In the genomic region with DNA sequence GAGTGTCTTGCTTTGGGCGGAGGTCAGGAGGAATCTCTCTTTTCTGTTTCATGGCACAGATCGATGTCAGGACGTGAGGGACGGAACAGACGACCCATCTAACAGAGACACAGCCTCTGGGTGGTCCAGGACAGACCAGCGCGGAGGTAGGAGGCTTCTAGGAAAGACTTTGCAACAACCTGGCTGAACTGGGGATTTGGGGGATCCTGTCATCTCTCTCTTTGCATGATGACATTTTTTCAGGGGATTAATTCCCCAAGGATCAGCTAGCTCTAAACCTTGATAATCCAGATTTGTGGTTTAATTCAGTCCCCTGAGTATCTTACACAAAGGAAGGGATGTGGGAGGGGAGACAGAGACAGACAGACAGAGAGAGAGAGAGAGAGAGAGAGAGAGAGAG, we compare ENCODE assay signal across 3 cellular contexts.
TF ChIP-seq lines count a peak whose summit lies in the region.

No MANE protein-coding gene starts in this region.

TF ChIP-seq in SK-N-SH, 30 proteins besides CTCF, POLR2A, EP300 and RAD21:
- TF ChIP-seq, protein P1, sequence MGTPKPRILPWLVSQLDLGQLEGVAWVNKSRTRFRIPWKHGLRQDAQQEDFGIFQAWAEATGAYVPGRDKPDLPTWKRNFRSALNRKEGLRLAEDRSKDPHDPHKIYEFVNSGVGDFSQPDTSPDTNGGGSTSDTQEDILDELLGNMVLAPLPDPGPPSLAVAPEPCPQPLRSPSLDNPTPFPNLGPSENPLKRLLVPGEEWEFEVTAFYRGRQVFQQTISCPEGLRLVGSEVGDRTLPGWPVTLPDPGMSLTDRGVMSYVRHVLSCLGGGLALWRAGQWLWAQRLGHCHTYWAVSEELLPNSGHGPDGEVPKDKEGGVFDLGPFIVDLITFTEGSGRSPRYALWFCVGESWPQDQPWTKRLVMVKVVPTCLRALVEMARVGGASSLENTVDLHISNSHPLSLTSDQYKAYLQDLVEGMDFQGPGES (IDR thresholded peaks at IDR 0.05; ENCODE audit: low read depth, low read length) = no peak
- TF ChIP-seq ELF1 (IDR thresholded peaks at IDR 0.05) = no peak
- TF ChIP-seq EZH2phosphoT487 (IDR thresholded peaks at IDR 0.05; ENCODE audit: borderline replicate concordance, low read depth) = no peak
- TF ChIP-seq NFIC (IDR thresholded peaks at IDR 0.05; ENCODE audit: borderline replicate concordance) = no peak
- no peak for TF ChIP-seq FOXJ3 (CRISPR knock-in tag; IDR thresholded peaks at IDR 0.05)
- TF ChIP-seq, protein P2, sequence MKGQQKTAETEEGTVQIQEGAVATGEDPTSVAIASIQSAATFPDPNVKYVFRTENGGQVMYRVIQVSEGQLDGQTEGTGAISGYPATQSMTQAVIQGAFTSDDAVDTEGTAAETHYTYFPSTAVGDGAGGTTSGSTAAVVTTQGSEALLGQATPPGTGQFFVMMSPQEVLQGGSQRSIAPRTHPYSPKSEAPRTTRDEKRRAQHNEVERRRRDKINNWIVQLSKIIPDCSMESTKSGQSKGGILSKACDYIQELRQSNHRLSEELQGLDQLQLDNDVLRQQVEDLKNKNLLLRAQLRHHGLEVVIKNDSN (IDR thresholded peaks at IDR 0.05; ENCODE audit: borderline replicate concordance, low read depth) = no peak
- TF ChIP-seq FOXM1 (IDR thresholded peaks at IDR 0.05; ENCODE audit: low read depth) = no peak
- TF ChIP-seq, protein P3, sequence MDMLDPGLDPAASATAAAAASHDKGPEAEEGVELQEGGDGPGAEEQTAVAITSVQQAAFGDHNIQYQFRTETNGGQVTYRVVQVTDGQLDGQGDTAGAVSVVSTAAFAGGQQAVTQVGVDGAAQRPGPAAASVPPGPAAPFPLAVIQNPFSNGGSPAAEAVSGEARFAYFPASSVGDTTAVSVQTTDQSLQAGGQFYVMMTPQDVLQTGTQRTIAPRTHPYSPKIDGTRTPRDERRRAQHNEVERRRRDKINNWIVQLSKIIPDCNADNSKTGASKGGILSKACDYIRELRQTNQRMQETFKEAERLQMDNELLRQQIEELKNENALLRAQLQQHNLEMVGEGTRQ (IDR thresholded peaks at IDR 0.05; ENCODE audit: borderline replicate concordance, low read depth, low read length) = no peak
- TF ChIP-seq, protein P4, sequence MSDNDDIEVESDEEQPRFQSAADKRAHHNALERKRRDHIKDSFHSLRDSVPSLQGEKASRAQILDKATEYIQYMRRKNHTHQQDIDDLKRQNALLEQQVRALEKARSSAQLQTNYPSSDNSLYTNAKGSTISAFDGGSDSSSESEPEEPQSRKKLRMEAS (IDR thresholded peaks at IDR 0.05; ENCODE audit: low read depth) = no peak
- TF ChIP-seq, protein P5, sequence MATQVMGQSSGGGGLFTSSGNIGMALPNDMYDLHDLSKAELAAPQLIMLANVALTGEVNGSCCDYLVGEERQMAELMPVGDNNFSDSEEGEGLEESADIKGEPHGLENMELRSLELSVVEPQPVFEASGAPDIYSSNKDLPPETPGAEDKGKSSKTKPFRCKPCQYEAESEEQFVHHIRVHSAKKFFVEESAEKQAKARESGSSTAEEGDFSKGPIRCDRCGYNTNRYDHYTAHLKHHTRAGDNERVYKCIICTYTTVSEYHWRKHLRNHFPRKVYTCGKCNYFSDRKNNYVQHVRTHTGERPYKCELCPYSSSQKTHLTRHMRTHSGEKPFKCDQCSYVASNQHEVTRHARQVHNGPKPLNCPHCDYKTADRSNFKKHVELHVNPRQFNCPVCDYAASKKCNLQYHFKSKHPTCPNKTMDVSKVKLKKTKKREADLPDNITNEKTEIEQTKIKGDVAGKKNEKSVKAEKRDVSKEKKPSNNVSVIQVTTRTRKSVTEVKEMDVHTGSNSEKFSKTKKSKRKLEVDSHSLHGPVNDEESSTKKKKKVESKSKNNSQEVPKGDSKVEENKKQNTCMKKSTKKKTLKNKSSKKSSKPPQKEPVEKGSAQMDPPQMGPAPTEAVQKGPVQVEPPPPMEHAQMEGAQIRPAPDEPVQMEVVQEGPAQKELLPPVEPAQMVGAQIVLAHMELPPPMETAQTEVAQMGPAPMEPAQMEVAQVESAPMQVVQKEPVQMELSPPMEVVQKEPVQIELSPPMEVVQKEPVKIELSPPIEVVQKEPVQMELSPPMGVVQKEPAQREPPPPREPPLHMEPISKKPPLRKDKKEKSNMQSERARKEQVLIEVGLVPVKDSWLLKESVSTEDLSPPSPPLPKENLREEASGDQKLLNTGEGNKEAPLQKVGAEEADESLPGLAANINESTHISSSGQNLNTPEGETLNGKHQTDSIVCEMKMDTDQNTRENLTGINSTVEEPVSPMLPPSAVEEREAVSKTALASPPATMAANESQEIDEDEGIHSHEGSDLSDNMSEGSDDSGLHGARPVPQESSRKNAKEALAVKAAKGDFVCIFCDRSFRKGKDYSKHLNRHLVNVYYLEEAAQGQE (IDR thresholded peaks at IDR 0.05; ENCODE audit: low read depth, low read length) = no peak
- no peak for TF ChIP-seq FOSL2 (IDR thresholded peaks at IDR 0.05; ENCODE audit: borderline replicate concordance, low read depth)

TF ChIP-seq in SK-N-SH treated with all-trans-retinoic acid at 6 μM for 48 hours, 23 proteins besides CTCF, POLR2A, EP300 and RAD21:
- TF ChIP-seq ZFP30 (CRISPR knock-in tag; IDR thresholded peaks at IDR 0.05) = no peak
- TF ChIP-seq RARB (CRISPR knock-in tag; IDR thresholded peaks at IDR 0.05) = no peak
- TF ChIP-seq, protein P6, sequence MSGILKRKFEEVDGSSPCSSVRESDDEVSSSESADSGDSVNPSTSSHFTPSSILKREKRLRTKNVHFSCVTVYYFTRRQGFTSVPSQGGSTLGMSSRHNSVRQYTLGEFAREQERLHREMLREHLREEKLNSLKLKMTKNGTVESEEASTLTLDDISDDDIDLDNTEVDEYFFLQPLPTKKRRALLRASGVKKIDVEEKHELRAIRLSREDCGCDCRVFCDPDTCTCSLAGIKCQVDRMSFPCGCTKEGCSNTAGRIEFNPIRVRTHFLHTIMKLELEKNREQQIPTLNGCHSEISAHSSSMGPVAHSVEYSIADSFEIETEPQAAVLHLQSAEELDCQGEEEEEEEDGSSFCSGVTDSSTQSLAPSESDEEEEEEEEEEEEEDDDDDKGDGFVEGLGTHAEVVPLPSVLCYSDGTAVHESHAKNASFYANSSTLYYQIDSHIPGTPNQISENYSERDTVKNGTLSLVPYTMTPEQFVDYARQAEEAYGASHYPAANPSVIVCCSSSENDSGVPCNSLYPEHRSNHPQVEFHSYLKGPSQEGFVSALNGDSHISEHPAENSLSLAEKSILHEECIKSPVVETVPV (CRISPR knock-in tag; IDR thresholded peaks at IDR 0.05) = no peak
TF ChIP-seq in SK-N-SH treated with all-trans-retinoic acid at 6 μM for 48 hours: peak in this region for 0.

TF ChIP-seq in H1, 55 proteins besides CTCF, POLR2A, EP300 and RAD21:
- TF ChIP-seq EGR1 (IDR thresholded peaks at IDR 0.05; ENCODE audit: borderline replicate concordance, low read depth, low read length) = no peak
- TF ChIP-seq PHF8 (conservative IDR thresholded peaks at IDR 0.05; ENCODE audit: low read depth, low read length) = no peak
- no peak for TF ChIP-seq JUN (IDR thresholded peaks at IDR 0.05; ENCODE audit: low read depth, low read length)
- TF ChIP-seq GABPA (IDR thresholded peaks at IDR 0.05; ENCODE audit: borderline replicate concordance, insufficient read depth, low read length) = no peak
- TF ChIP-seq RBBP5 (IDR thresholded peaks at IDR 0.05; ENCODE audit: borderline replicate concordance, low read depth, low read length) = no peak
- TF ChIP-seq, protein P7, sequence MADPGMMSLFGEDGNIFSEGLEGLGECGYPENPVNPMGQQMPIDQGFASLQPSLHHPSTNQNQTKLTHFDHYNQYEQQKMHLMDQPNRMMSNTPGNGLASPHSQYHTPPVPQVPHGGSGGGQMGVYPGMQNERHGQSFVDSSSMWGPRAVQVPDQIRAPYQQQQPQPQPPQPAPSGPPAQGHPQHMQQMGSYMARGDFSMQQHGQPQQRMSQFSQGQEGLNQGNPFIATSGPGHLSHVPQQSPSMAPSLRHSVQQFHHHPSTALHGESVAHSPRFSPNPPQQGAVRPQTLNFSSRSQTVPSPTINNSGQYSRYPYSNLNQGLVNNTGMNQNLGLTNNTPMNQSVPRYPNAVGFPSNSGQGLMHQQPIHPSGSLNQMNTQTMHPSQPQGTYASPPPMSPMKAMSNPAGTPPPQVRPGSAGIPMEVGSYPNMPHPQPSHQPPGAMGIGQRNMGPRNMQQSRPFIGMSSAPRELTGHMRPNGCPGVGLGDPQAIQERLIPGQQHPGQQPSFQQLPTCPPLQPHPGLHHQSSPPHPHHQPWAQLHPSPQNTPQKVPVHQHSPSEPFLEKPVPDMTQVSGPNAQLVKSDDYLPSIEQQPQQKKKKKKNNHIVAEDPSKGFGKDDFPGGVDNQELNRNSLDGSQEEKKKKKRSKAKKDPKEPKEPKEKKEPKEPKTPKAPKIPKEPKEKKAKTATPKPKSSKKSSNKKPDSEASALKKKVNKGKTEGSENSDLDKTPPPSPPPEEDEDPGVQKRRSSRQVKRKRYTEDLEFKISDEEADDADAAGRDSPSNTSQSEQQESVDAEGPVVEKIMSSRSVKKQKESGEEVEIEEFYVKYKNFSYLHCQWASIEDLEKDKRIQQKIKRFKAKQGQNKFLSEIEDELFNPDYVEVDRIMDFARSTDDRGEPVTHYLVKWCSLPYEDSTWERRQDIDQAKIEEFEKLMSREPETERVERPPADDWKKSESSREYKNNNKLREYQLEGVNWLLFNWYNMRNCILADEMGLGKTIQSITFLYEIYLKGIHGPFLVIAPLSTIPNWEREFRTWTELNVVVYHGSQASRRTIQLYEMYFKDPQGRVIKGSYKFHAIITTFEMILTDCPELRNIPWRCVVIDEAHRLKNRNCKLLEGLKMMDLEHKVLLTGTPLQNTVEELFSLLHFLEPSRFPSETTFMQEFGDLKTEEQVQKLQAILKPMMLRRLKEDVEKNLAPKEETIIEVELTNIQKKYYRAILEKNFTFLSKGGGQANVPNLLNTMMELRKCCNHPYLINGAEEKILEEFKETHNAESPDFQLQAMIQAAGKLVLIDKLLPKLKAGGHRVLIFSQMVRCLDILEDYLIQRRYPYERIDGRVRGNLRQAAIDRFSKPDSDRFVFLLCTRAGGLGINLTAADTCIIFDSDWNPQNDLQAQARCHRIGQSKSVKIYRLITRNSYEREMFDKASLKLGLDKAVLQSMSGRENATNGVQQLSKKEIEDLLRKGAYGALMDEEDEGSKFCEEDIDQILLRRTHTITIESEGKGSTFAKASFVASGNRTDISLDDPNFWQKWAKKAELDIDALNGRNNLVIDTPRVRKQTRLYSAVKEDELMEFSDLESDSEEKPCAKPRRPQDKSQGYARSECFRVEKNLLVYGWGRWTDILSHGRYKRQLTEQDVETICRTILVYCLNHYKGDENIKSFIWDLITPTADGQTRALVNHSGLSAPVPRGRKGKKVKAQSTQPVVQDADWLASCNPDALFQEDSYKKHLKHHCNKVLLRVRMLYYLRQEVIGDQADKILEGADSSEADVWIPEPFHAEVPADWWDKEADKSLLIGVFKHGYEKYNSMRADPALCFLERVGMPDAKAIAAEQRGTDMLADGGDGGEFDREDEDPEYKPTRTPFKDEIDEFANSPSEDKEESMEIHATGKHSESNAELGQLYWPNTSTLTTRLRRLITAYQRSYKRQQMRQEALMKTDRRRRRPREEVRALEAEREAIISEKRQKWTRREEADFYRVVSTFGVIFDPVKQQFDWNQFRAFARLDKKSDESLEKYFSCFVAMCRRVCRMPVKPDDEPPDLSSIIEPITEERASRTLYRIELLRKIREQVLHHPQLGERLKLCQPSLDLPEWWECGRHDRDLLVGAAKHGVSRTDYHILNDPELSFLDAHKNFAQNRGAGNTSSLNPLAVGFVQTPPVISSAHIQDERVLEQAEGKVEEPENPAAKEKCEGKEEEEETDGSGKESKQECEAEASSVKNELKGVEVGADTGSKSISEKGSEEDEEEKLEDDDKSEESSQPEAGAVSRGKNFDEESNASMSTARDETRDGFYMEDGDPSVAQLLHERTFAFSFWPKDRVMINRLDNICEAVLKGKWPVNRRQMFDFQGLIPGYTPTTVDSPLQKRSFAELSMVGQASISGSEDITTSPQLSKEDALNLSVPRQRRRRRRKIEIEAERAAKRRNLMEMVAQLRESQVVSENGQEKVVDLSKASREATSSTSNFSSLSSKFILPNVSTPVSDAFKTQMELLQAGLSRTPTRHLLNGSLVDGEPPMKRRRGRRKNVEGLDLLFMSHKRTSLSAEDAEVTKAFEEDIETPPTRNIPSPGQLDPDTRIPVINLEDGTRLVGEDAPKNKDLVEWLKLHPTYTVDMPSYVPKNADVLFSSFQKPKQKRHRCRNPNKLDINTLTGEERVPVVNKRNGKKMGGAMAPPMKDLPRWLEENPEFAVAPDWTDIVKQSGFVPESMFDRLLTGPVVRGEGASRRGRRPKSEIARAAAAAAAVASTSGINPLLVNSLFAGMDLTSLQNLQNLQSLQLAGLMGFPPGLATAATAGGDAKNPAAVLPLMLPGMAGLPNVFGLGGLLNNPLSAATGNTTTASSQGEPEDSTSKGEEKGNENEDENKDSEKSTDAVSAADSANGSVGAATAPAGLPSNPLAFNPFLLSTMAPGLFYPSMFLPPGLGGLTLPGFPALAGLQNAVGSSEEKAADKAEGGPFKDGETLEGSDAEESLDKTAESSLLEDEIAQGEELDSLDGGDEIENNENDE (IDR thresholded peaks at IDR 0.05; ENCODE audit: insufficient replicate concordance, low read length) = no peak
TF ChIP-seq in H1: peak in this region for 0.
